Comparison of ENCODE assay signal across 9 cellular contexts in genomic region chr17:7173687-7174602, GRCh38. TPM values are rescaled to one million over a fixed set of nuclear protein-coding genes. Genes with fewer than 3 reads are reported as not detected.
A peak's percentile ranks its signal among the peaks of the same experiment; 100 is the strongest.
DNase-seq lines count a peak whose midpoint lies in the region; ATAC-seq, FAIRE-seq and TF ChIP-seq lines count a peak whose summit lies in the region.
"Had no signal": no experiment of that assay in that cellular context is flagged by ENCODE, and none has a peak within 500 bp of the region (broad histone marks: within the 10 kb centered on the region; RNA-seq: fewer than 3 reads in every experiment).

No MANE protein-coding gene starts in this region.

- H3K27me3 ChIP-seq in thyroid gland (no peaks in the 10 kb centered on the region), BE2C (peaks cover 8% of the 10 kb centered on the region)
- H3K27me3 ChIP-seq: uterus had no signal

- intact Hi-C loops in activated CD4-positive, alpha-beta T cell treated with anti-CD3 and anti-CD28 coated beads, Interleukin-2, amount 10 ng/mL, durations not matched to agents 24 days and 14 days (cut with micrococcal nuclease) = no loop called here
- intact Hi-C loops in natural killer cell (cut with micrococcal nuclease) (no loop called here), thyroid gland (cut with DNase I) (no loop called here)

- WGBS in thyroid gland, 2 donors = 61 to 81% methylated on average over 20 to 50 of the region's 69 CpGs

- H3K4me3 ChIP-seq in thyroid gland (replicated peaks in 1 of 3) (no peak overlapping the region), BE2C (ENCODE audit: low read depth, low read length) (no peak overlapping the region)
- H3K4me3 ChIP-seq: uterus had no signal

- peaks cover 13% of the 10 kb centered on the region for H3K27me3 Mint-ChIP-seq in activated CD4-positive, alpha-beta T cell treated with anti-CD3 and anti-CD28 coated beads, Interleukin-2, amount 10 ng/mL, durations not matched to agents 24 days and 14 days
- H3K27me3 Mint-ChIP-seq in natural killer cell (ENCODE audit: low read depth in 2 of 2) = peaks cover 0 to 11% of the 10 kb centered on the region in 2 donors

- no peak for TF ChIP-seq CTCF in natural killer cell (IDR thresholded peaks at IDR 0.05)
- peak in 2 of 6 experiments; percentile 30 to 38 for TF ChIP-seq CTCF in thyroid gland (IDR thresholded peaks at IDR 0.05)
- TF ChIP-seq CTCF in BE2C (IDR thresholded peaks at IDR 0.05; ENCODE audit: low read depth, low read length) = no peak

- no peaks in the 10 kb centered on the region for H3K36me3 Mint-ChIP-seq in activated CD4-positive, alpha-beta T cell treated with anti-CD3 and anti-CD28 coated beads, Interleukin-2, amount 10 ng/mL, durations not matched to agents 24 days and 14 days (ENCODE audit: low read depth)
- no peaks in the 10 kb centered on the region for H3K36me3 Mint-ChIP-seq in natural killer cell

- H3K27ac ChIP-seq in thyroid gland = peak overlapping the region; percentile 12 to 74 (median 66)
- H3K27ac ChIP-seq: uterus had no signal

- no peak overlapping the region for H3K27ac Mint-ChIP-seq in activated CD4-positive, alpha-beta T cell treated with anti-CD3 and anti-CD28 coated beads, Interleukin-2, amount 10 ng/mL, durations not matched to agents 24 days and 14 days
- H3K27ac Mint-ChIP-seq in natural killer cell = no peak overlapping the region

- DNase-seq in GM18507 (ENCODE audit: extremely low spot score, insufficient read length, low read depth) = peak; percentile 23
- peak; percentile 84 for DNase-seq in activated CD4-positive, alpha-beta T cell treated with anti-CD3 and anti-CD28 coated beads, Interleukin-2, amount 10 ng/mL, durations not matched to agents 24 days and 14 days
- DNase-seq in epidermal melanocyte (ENCODE audit: insufficient read length, low spot score) = peak; percentile 16
- peak; percentile 31 for DNase-seq in natural killer cell
- DNase-seq in thyroid gland = peak; percentile 88 to 89
- DNase-seq in BE2C = no peak

- no peaks in the 10 kb centered on the region for H3K9me3 Mint-ChIP-seq in activated CD4-positive, alpha-beta T cell treated with anti-CD3 and anti-CD28 coated beads, Interleukin-2, amount 10 ng/mL, durations not matched to agents 24 days and 14 days
- peaks cover 0 to 6% of the 10 kb centered on the region in 2 donors for H3K9me3 Mint-ChIP-seq in natural killer cell

- H3K36me3 ChIP-seq in thyroid gland (no peaks in the 10 kb centered on the region), BE2C (no peaks in the 10 kb centered on the region)
- H3K36me3 ChIP-seq: uterus had no signal

- H3K4me1 Mint-ChIP-seq in activated CD4-positive, alpha-beta T cell treated with anti-CD3 and anti-CD28 coated beads, Interleukin-2, amount 10 ng/mL, durations not matched to agents 24 days and 14 days = peaks cover 10% of the 10 kb centered on the region
- peaks cover 0 to 9% of the 10 kb centered on the region in 2 donors for H3K4me1 Mint-ChIP-seq in natural killer cell

- H3K4me1 ChIP-seq in thyroid gland (peaks cover 23 to 34% of the 10 kb centered on the region in 2 donors), BE2C (no peaks in the 10 kb centered on the region)
- H3K4me1 ChIP-seq: uterus had no signal

- no peak for TF ChIP-seq POLR2A in thyroid gland (IDR thresholded peaks at IDR 0.05)

- H3K9me3 ChIP-seq in thyroid gland (no peaks in the 10 kb centered on the region), BE2C (no peaks in the 10 kb centered on the region)
- H3K9me3 ChIP-seq: uterus had no signal

- ATAC-seq in natural killer cell = peak; percentile 65 to 79 (median 72)
- no peak for ATAC-seq in HG03378 (IDR thresholded peaks at IDR 0.05; ENCODE audit: unreplicated experiment)
- ATAC-seq in GM18907 (IDR thresholded peaks at IDR 0.05; ENCODE audit: unreplicated experiment) = no peak

- no peak overlapping the region for H3K4me3 Mint-ChIP-seq in activated CD4-positive, alpha-beta T cell treated with anti-CD3 and anti-CD28 coated beads, Interleukin-2, amount 10 ng/mL, durations not matched to agents 24 days and 14 days
- H3K4me3 Mint-ChIP-seq in natural killer cell = no peak overlapping the region

- FAIRE-seq in GM18507 (lab: Jason Lieb, UNC) = no peak

RNA-seq across cellular contexts. Expression of gene ASGR1, which starts 5.2 kb away (rescaled TPM):
- total RNA-seq in activated CD4-positive, alpha-beta T cell treated with anti-CD3 and anti-CD28 coated beads, Interleukin-2, amount 10 ng/mL, durations not matched to agents 24 days and 14 days = 1.8 and 1.9 TPM in 2 replicates
- total RNA-seq in natural killer cell = 1 to 10 TPM in 1 of 3 donors, under 1 TPM in 1, not detected in 1; 0.35 to 1.4 TPM
- total RNA-seq in thyroid gland = 1 to 10 TPM in 3 of 4 donors, not detected in 1; 3.0 to 6.5 (median 3.3) TPM
- 1.3 TPM for polyA plus RNA-seq in BE2C (2012; ENCODE audit: insufficient read depth, insufficient read length, low read depth)

RNA-seq across cellular contexts. Expression of gene DLG4, which starts 45.7 kb away (rescaled TPM):
- total RNA-seq in activated CD4-positive, alpha-beta T cell treated with anti-CD3 and anti-CD28 coated beads, Interleukin-2, amount 10 ng/mL, durations not matched to agents 24 days and 14 days = 12.4 and 14.0 TPM in 2 replicates
- 10 to 100 TPM in 1 of 3 donors, 1 to 10 TPM in 2; 6.7 to 11.2 (median 8.6) TPM for total RNA-seq in natural killer cell
- 10 to 100 TPM in 2 of 4 donors, 1 to 10 TPM in 2; 6.8 to 21.5 (median 12.4) TPM for total RNA-seq in thyroid gland
- polyA plus RNA-seq in BE2C (2012; ENCODE audit: insufficient read depth, insufficient read length, low read depth) = 36.5 TPM

RNA-seq across cellular contexts. Expression of gene ACADVL, which starts 45.8 kb away (rescaled TPM):
- total RNA-seq in activated CD4-positive, alpha-beta T cell treated with anti-CD3 and anti-CD28 coated beads, Interleukin-2, amount 10 ng/mL, durations not matched to agents 24 days and 14 days = 244 and 267 TPM in 2 replicates
- total RNA-seq in natural killer cell (100 to 1,000 TPM; 439 to 637 (median 607) TPM), thyroid gland (1,000 to 10,000 TPM in 1 of 4 donors, 100 to 1,000 TPM in 3; 581 to 1,743 (median 795) TPM)
- 215 TPM for polyA plus RNA-seq in BE2C (2012; ENCODE audit: insufficient read depth, insufficient read length, low read depth)

RNA-seq across cellular contexts. Expression of gene ASGR2, which starts 59.3 kb away (rescaled TPM):
- not detected in 2 replicates for total RNA-seq in activated CD4-positive, alpha-beta T cell treated with anti-CD3 and anti-CD28 coated beads, Interleukin-2, amount 10 ng/mL, durations not matched to agents 24 days and 14 days
- total RNA-seq in natural killer cell (1 to 10 TPM in 1 of 3 donors, under 1 TPM in 1, not detected in 1; 0.88 to 2.3 TPM), thyroid gland (1 to 10 TPM in 1 of 4 donors, not detected in 3; 1.0 TPM)
- polyA plus RNA-seq in BE2C (2012; ENCODE audit: insufficient read depth, insufficient read length, low read depth) = not detected
- total RNA-seq: uterus had no signal

Comparison
In these comparisons a context has a peak if more than half of its experiments do, and no peak if none do; other contexts are left out.
1. ATAC-seq: peak in natural killer cell (3 of 3); none in HG03378 (single experiment) and GM18907 (single experiment).